8 cellular contexts compared by ENCODE assay signal in the genomic region with DNA sequence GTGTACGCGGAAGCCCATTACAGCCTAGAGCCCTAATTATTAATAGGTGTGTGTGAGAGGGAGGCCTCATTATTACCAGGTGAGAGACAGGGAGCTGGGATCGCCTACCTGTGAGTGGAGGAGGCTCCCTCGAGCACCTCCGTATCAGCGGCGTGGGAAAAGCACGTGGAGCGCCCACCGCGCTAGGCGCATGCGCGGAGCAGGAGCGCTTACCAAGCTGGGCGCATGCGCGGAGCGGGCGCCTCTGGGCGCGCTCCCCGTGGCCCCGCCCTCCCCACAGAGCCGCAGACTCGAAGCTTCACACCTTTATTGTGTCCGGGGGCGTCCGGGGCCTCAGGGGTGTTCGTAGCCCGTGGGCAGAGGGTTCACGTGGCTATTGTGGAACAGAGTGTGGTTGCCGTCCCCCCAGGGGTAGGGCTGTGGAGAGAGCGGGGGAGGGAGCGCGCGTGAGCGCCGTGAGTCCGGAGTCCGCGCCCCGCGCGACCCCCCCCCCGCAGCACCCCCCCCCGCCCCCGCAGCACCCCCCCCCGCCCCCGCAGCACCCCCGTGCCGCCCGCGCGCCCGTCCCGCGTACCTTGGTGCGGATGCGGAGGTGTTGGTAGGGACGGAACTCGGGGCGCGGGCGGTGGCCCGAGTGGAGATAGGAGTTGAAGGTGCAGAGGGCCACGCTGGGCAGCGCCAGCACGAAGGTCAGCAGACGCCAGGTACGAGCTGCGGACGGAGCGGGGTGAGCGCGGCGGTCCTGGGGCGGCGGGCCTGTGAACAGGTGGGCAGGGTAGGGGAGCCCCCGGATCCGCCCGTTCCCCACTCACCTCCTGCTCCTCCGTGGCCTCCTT. TPM values are rescaled to one million over a fixed set of nuclear protein-coding genes. Genes with fewer than 3 reads are reported as not detected.
A peak's percentile ranks its signal among the peaks of the same experiment; 100 is the strongest.
DNase-seq lines count a peak whose midpoint lies in the region; ATAC-seq and TF ChIP-seq lines count a peak whose summit lies in the region.

No MANE protein-coding gene starts in this region.

- no peaks in the 10 kb centered on the region for H3K27me3 ChIP-seq in transverse colon

- TF ChIP-seq EP300 in transverse colon (IDR thresholded peaks at IDR 0.05; ENCODE audit: low read depth): no peak

- peaks cover 0 to 5% (median 3%) of the 10 kb centered on the region in 4 donors for H3K4me1 ChIP-seq in transverse colon

- no peak overlapping the region for H3K27ac ChIP-seq in transverse colon

- TF ChIP-seq POLR2A in transverse colon (IDR thresholded peaks at IDR 0.05): no peak

- in situ Hi-C loops in transverse colon (cut with MboI; ENCODE audit: low pct_ligation_motif_present in 1 of 4, low pct_unique_long_range_greater_than_20kb in 1 of 4, low sequenced_read_pairs in 3 of 4): loop anchor here in 2 of 4 donors (25.0 kb wide), 2 partner anchors 240 to 440 kb away; a partner anchor contains a TSS

- no peak for ATAC-seq in HG03457 (IDR thresholded peaks at IDR 0.05; ENCODE audit: unreplicated experiment)

- H3K4me3 ChIP-seq in transverse colon: peak overlapping the region in 3 of 4 donors; percentile 15 to 42 (median 18)

- no peak for TF ChIP-seq CTCF in transverse colon (IDR thresholded peaks at IDR 0.05)

- no peaks in the 10 kb centered on the region for H3K9me3 ChIP-seq in transverse colon

- intact Hi-C loops in posterior vena cava (cut with DNase I) (no loop called here), transverse colon (cut with DNase I; ENCODE audit: low total_unique reads) (no loop called here)

- peak; percentile 92 for DNase-seq in NCI-H2227 (lab: John Stamatoyannopoulos, UW; ENCODE audit: unreplicated experiment)
- peak; percentile 23 to 55 for DNase-seq in activated T-helper 1 cell treated with anti-CD3 and anti-CD28 coated beads, Interleukin-2, amount 50 U/mL, for 16 hours (ENCODE audit: low read depth in 1 of 2, low spot score in 1 of 2)
- DNase-seq in germinal center (ENCODE audit: low spot score): peak; percentile 64
- peak; percentile 87 for DNase-seq in posterior vena cava (ENCODE audit: low spot score)
- peak; percentile 45 for DNase-seq in transverse colon
- DNase-seq in NCI-H748 (lab: John Stamatoyannopoulos, UW; ENCODE audit: unreplicated experiment): no peak
- no peak for DNase-seq in NCI-H2029 treated with DMSO at 0.1 percent for 48 hours (lab: John Stamatoyannopoulos, UW)

- WGBS in transverse colon (ENCODE audit: low coverage in 1 of 2), 2 donors: 64% methylated on average over 49 of the region's 83 CpGs; no CpG with 5 or more reads in 1 of the 2 donors

- no peaks in the 10 kb centered on the region for H3K36me3 ChIP-seq in transverse colon

RNA-seq across cellular contexts. Expression of a gene that starts 0.5 kb away (rescaled TPM):
- total RNA-seq in posterior vena cava: 1 to 10 TPM; 1.1 to 1.5 TPM
- not detected for total RNA-seq in transverse colon

RNA-seq across cellular contexts. Expression of a gene that starts 14.9 kb away (rescaled TPM):
- 1 to 10 TPM; 1.0 to 1.9 TPM for total RNA-seq in posterior vena cava
- under 1 TPM in 2 of 4 donors, not detected in 2; 0.14 to 0.79 TPM for total RNA-seq in transverse colon

RNA-seq across cellular contexts. Expression of a gene that starts 31.6 kb away (rescaled TPM):
- total RNA-seq in posterior vena cava (1 to 10 TPM; 6.4 to 8.3 TPM), transverse colon (10 to 100 TPM in 1 of 4 donors, 1 to 10 TPM in 3; 3.2 to 17.6 (median 8.4) TPM)

RNA-seq across cellular contexts. Expression of a gene that starts 34.5 kb away (rescaled TPM):
- total RNA-seq in posterior vena cava (under 1 TPM in 1 of 2 donors, not detected in 1; 0.24 TPM), transverse colon (under 1 TPM in 1 of 4 donors, not detected in 3; 0.75 TPM)

RNA-seq across cellular contexts. Expression of a gene that starts 44.3 kb away (rescaled TPM):
- total RNA-seq in posterior vena cava: 100 to 1,000 TPM; 232 to 239 TPM
- 100 to 1,000 TPM in 1 of 4 donors, 10 to 100 TPM in 3; 43.0 to 102 (median 61.4) TPM for total RNA-seq in transverse colon

Comparison
In these comparisons a context has a peak if more than half of its experiments do, and no peak if none do; other contexts are left out.
1. DNase-seq: peak in NCI-H2227 (single experiment), activated T-helper 1 cell treated with anti-CD3 and anti-CD28 coated beads, Interleukin-2, amount 50 U/mL, for 16 hours (2 of 2), germinal center (single experiment), posterior vena cava (single experiment) and transverse colon (single experiment); none in NCI-H748 (single experiment) and NCI-H2029 treated with DMSO at 0.1 percent for 48 hours (single experiment).